Comparison of ENCODE assay signal across 1 cellular context in genomic region chr4:86857341-86858052, GRCh38.
TF ChIP-seq lines count a peak whose summit lies in the region.

No MANE protein-coding gene starts in this region.

TF ChIP-seq in GM23338, 12 proteins besides CTCF, POLR2A, EP300 and RAD21:
- TF ChIP-seq ZNF462 (CRISPR knock-in tag; IDR thresholded peaks at IDR 0.05) (no peak), ZNF331 (CRISPR knock-in tag; IDR thresholded peaks at IDR 0.05; ENCODE audit: low read depth) (no peak), ZNF114 (CRISPR knock-in tag; IDR thresholded peaks at IDR 0.05) (no peak), EZH2 (IDR thresholded peaks at IDR 0.05; ENCODE audit: low read depth, unreplicated experiment) (no peak), JUNB (IDR thresholded peaks at IDR 0.05; ENCODE audit: unreplicated experiment) (no peak), CREB1 (CRISPR knock-in tag; IDR thresholded peaks at IDR 0.05; ENCODE audit: low read depth) (no peak), NANOG (IDR thresholded peaks at IDR 0.05; ENCODE audit: borderline replicate concordance) (peak; percentile 75), EZH2phosphoT487 (IDR thresholded peaks at IDR 0.05; ENCODE audit: unreplicated experiment) (no peak), POLR2AphosphoS5 (IDR thresholded peaks at IDR 0.05; ENCODE audit: low read depth) (peak; percentile 42; the same call in 1 of the 2 replicates), STAT1 (IDR thresholded peaks at IDR 0.05; ENCODE audit: unreplicated experiment) (no peak)
- TF ChIP-seq, protein P1, sequence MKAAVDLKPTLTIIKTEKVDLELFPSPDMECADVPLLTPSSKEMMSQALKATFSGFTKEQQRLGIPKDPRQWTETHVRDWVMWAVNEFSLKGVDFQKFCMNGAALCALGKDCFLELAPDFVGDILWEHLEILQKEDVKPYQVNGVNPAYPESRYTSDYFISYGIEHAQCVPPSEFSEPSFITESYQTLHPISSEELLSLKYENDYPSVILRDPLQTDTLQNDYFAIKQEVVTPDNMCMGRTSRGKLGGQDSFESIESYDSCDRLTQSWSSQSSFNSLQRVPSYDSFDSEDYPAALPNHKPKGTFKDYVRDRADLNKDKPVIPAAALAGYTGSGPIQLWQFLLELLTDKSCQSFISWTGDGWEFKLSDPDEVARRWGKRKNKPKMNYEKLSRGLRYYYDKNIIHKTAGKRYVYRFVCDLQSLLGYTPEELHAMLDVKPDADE (IDR thresholded peaks at IDR 0.05): no peak
- TF ChIP-seq, protein P2, sequence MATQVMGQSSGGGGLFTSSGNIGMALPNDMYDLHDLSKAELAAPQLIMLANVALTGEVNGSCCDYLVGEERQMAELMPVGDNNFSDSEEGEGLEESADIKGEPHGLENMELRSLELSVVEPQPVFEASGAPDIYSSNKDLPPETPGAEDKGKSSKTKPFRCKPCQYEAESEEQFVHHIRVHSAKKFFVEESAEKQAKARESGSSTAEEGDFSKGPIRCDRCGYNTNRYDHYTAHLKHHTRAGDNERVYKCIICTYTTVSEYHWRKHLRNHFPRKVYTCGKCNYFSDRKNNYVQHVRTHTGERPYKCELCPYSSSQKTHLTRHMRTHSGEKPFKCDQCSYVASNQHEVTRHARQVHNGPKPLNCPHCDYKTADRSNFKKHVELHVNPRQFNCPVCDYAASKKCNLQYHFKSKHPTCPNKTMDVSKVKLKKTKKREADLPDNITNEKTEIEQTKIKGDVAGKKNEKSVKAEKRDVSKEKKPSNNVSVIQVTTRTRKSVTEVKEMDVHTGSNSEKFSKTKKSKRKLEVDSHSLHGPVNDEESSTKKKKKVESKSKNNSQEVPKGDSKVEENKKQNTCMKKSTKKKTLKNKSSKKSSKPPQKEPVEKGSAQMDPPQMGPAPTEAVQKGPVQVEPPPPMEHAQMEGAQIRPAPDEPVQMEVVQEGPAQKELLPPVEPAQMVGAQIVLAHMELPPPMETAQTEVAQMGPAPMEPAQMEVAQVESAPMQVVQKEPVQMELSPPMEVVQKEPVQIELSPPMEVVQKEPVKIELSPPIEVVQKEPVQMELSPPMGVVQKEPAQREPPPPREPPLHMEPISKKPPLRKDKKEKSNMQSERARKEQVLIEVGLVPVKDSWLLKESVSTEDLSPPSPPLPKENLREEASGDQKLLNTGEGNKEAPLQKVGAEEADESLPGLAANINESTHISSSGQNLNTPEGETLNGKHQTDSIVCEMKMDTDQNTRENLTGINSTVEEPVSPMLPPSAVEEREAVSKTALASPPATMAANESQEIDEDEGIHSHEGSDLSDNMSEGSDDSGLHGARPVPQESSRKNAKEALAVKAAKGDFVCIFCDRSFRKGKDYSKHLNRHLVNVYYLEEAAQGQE (IDR thresholded peaks at IDR 0.05; ENCODE audit: unreplicated experiment): no peak
TF ChIP-seq in GM23338: peak in this region for 2.
